Comparison of ENCODE assay signal across 15 cellular contexts in genomic region chr1:115255154-115255553, GRCh38.
DNase-seq lines count a peak whose midpoint lies in the region; ATAC-seq, FAIRE-seq and TF ChIP-seq lines count a peak whose summit lies in the region.
"Had no signal": no experiment of that assay in that cellular context is flagged by ENCODE, and none has a peak within 500 bp of the region (broad histone marks: within the 10 kb centered on the region; RNA-seq: fewer than 3 reads in every experiment).

No MANE protein-coding gene starts in this region.

- no peaks in the 10 kb centered on the region for H3K9me3 ChIP-seq in GM23248 (ENCODE audit: low read depth)
- peaks cover 5% of the 10 kb centered on the region for H3K9me3 ChIP-seq in astrocyte (ENCODE audit: insufficient read depth, low read depth, low read length)

- H3K9me3 Mint-ChIP-seq in astrocyte (ENCODE audit: unreplicated experiment) (peaks cover 8% of the 10 kb centered on the region), chondrocyte (ENCODE audit: low read depth) (peaks cover 15% of the 10 kb centered on the region)

- H3K4me1 Mint-ChIP-seq in astrocyte (ENCODE audit: low read depth, unreplicated experiment): peaks cover 30% of the 10 kb centered on the region
- H3K4me1 Mint-ChIP-seq in chondrocyte (ENCODE audit: low read depth): peaks cover 14% of the 10 kb centered on the region

- H3K27me3 Mint-ChIP-seq in astrocyte (ENCODE audit: low read depth, unreplicated experiment): no peaks in the 10 kb centered on the region
- no peaks in the 10 kb centered on the region for H3K27me3 Mint-ChIP-seq in chondrocyte (ENCODE audit: low read depth)

- no peak for FAIRE-seq in astrocyte (lab: Jason Lieb, UNC)
- FAIRE-seq: K562 had no signal

- in situ Hi-C loops in GM23248 (cut with MboI): no loop called here

- TF ChIP-seq CTCF in AG10803 (conservative IDR thresholded peaks at IDR 0.05; ENCODE audit: low read length) (no peak), astrocyte (IDR thresholded peaks at IDR 0.05; ENCODE audit: insufficient read depth, low read depth, low read length) (no peak), chondrocyte (IDR thresholded peaks at IDR 0.05) (no peak)

- H3K9ac ChIP-seq in GM23248 (no peak overlapping the region), astrocyte (ENCODE audit: low read length) (no peak overlapping the region)

- H3K4me3 Mint-ChIP-seq in astrocyte (ENCODE audit: unreplicated experiment) (no peak overlapping the region), chondrocyte (ENCODE audit: unreplicated experiment) (no peak overlapping the region)

- H3K9me2 ChIP-seq in GM23248 (ENCODE audit: insufficient read depth): no peaks in the 10 kb centered on the region

- H3K27ac Mint-ChIP-seq in astrocyte (ENCODE audit: unreplicated experiment) (peak overlapping the region; percentile 11), chondrocyte (ENCODE audit: unreplicated experiment) (no peak overlapping the region)

- H3K79me2 ChIP-seq in GM23248 (ENCODE audit: insufficient read depth) (no peaks in the 10 kb centered on the region; the same call in 1 of the 2 replicates), astrocyte (ENCODE audit: insufficient read depth, low read length) (no peaks in the 10 kb centered on the region)

- H3K4me3 ChIP-seq in AG10803 (ENCODE audit: low read length) (no peak overlapping the region), GM23248 (no peak overlapping the region), astrocyte (ENCODE audit: insufficient read depth, low read depth, low read length) (no peak overlapping the region)
- H3K4me3 ChIP-seq: K562 had no signal

- no peak overlapping the region for H3K4me2 ChIP-seq in GM23248 (ENCODE audit: unreplicated experiment)
- no peak overlapping the region for H3K4me2 ChIP-seq in astrocyte (ENCODE audit: low read length)

- WGBS in GM23248 (ENCODE audit: low coverage in 1 of 2, low lambda C conversion rate in 2 of 2, missing lambda C conversion rate in 2 of 2), 2 experiments: 28 to 33% methylated on average over 1 of the region's 1 CpG

- peaks cover 58% of the 10 kb centered on the region for H3F3A ChIP-seq in GM23248 (ENCODE audit: insufficient read depth)

- H3K4me1 ChIP-seq in GM23248 (ENCODE audit: insufficient read depth): peaks cover 37% of the 10 kb centered on the region
- H3K4me1 ChIP-seq in astrocyte (ENCODE audit: insufficient read depth, low read length): peaks cover 14% of the 10 kb centered on the region

- H3K27me3 ChIP-seq in GM23248 (replicated peaks; ENCODE audit: insufficient read depth): no peaks in the 10 kb centered on the region
- no peaks in the 10 kb centered on the region for H3K27me3 ChIP-seq in astrocyte (ENCODE audit: insufficient read depth, low read length)

- ATAC-seq in HG02852 (IDR thresholded peaks at IDR 0.05; ENCODE audit: unreplicated experiment): no peak
- ATAC-seq: K562 had no signal

- H2AFZ ChIP-seq in GM23248: no peak overlapping the region
- no peak overlapping the region for H2AFZ ChIP-seq in astrocyte (ENCODE audit: low read depth, low read length)

- DNase-seq in AG10803 (ENCODE audit: low read depth) (peak; percentile 87), GM23248 (peak; percentile 58), astrocyte (ENCODE audit: low read depth) (peak; percentile 59), fibroblast of peridontal ligament (ENCODE audit: extremely low read depth) (peak; percentile 71), chondrocyte (ENCODE audit: low spot score) (no peak)
- no peak for DNase-seq in NK-92 treated with Interleukin-12 subunit alpha and Interleukin-12 subunit beta, amount 100 ng/mL, for 24 hours (lab: John Stamatoyannopoulos, UW)
- no peak for DNase-seq in effector CD4-positive, alpha-beta T cell
- DNase-seq: C1 segment of cervical spinal cord, DND-41, H7, NCI-H1436 treated with DMSO at 0.1 percent for 48 hours, NCI-H2081 treated with DMSO at 0.1 percent for 48 hours, NCI-H510A treated with DMSO at 0.1 percent for 48 hours had no signal

- H4K20me1 ChIP-seq in GM23248 (ENCODE audit: insufficient read depth) (no peaks in the 10 kb centered on the region), astrocyte (ENCODE audit: insufficient read depth, low read length) (no peaks in the 10 kb centered on the region)

- H3K36me3 Mint-ChIP-seq in astrocyte (ENCODE audit: low read depth, unreplicated experiment): no peaks in the 10 kb centered on the region
- peaks cover 6% of the 10 kb centered on the region for H3K36me3 Mint-ChIP-seq in chondrocyte (ENCODE audit: low read depth)

- no peaks in the 10 kb centered on the region for H3K36me3 ChIP-seq in GM23248 (ENCODE audit: low read depth)
- no peaks in the 10 kb centered on the region for H3K36me3 ChIP-seq in astrocyte (ENCODE audit: insufficient read depth, low read length)

- H3K27ac ChIP-seq in GM23248: peak overlapping the region; percentile 44
- H3K27ac ChIP-seq in astrocyte (ENCODE audit: low read depth, low read length): no peak overlapping the region

Comparison
In these comparisons a context has a peak if more than half of its experiments do, and no peak if none do; other contexts are left out.
1. DNase-seq: peak in AG10803 (single experiment), GM23248 (single experiment), astrocyte (single experiment) and fibroblast of peridontal ligament (single experiment); none in NK-92 treated with Interleukin-12 subunit alpha and Interleukin-12 subunit beta, amount 100 ng/mL, for 24 hours (single experiment), effector CD4-positive, alpha-beta T cell (single experiment) and chondrocyte (single experiment).